ENCODE assay signal across 8 cellular contexts in the genomic region with DNA sequence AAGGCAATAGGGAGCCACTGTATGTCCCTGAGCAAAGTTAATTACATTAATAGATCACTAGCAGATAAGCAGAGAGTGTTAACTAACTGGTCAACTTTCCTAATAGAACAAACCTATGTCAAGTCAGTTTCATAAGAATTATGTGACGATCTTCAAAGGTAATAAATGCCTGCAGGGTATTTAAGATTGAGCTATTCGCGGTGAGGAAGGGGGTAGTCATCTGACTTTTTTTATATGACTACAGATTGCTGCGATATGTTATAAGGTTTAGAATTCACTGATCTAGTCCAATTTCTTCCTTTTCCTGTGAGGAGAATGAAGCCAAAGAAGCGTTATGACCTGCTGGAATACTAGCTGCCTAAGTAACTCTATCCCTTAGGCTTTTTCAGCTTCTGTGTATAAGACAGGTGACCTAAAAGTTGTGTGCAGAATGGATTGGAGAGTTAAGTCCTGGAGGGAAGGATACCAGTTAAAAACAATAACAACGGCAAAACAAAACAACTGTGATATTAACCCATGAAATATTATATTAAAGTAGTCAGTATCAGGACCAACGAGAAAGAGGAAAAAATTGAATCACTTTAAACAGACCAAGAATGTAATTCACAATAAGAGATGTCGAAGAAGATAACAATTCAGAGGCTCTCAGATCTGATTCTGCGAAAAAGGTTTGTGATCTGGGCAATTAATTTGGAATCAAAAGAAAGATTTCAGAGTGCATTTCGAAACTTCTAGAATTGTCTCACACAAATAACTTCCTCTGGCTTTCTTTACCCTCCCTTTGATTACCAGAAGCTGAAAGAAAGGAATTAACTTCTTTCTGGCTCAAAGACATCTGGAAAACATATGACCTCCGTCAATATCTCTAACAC. TPM values are rescaled to one million over a fixed set of nuclear protein-coding genes. Genes with fewer than 3 reads are reported as not detected.
DNase-seq lines count a peak whose midpoint lies in the region; ATAC-seq and TF ChIP-seq lines count a peak whose summit lies in the region.

No MANE protein-coding gene starts in this region.

- H2BK12ac ChIP-seq in neuronal stem cell (ENCODE audit: low read length), result no peak overlapping the region

- no peak overlapping the region for H4K91ac ChIP-seq in neuronal stem cell (ENCODE audit: low read depth, low read length, poor library complexity)

- H3K18ac ChIP-seq in neuronal stem cell (ENCODE audit: low read length), result no peak overlapping the region

- H3K14ac ChIP-seq in neuronal stem cell (ENCODE audit: low read length), result no peak overlapping the region

- peaks cover 2 to 12% (median 9%) of the 10 kb centered on the region in 8 donors for H3K9me3 Mint-ChIP-seq in CD4-positive, alpha-beta memory T cell

- CTCF ChIA-PET in CD4-positive, alpha-beta memory T cell (lab: Charles Lee; ENCODE audit: partially characterized antibody), result interaction anchor here (1.1 to 1.9 kb wide), 6 partner anchors 14 to 358 kb away, joined by 3 to 8 read pairs (median 4); no protein-coding TSS in a partner anchor

- H3K79me2 ChIP-seq in MM.1S (ENCODE audit: low read length), result peaks cover 46% of the 10 kb centered on the region

- H3K4me2 ChIP-seq in MM.1S (ENCODE audit: low read depth, low read length) (peak overlapping the region; percentile 65), neuronal stem cell (ENCODE audit: insufficient read depth, low read length, poor library complexity, severe bottlenecking) (no peak overlapping the region)

- peak overlapping the region; percentile 82 for H3K27ac ChIP-seq in CD4-positive, alpha-beta memory T cell (ENCODE audit: low read depth, low read length)
- peak overlapping the region; percentile 47; the same call in 1 of the 2 replicates for H3K27ac ChIP-seq in MM.1S (ENCODE audit: low read length)
- peak overlapping the region; percentile 86 for H3K27ac ChIP-seq in duodenal mucosa (ENCODE audit: low read depth, low read length)
- H3K27ac ChIP-seq in neuronal stem cell (replicated peaks; ENCODE audit: low read length), result no peak overlapping the region

- H3K79me1 ChIP-seq in neuronal stem cell (ENCODE audit: low read depth, low read length), result no peaks in the 10 kb centered on the region

- no peak overlapping the region for H4K8ac ChIP-seq in neuronal stem cell (ENCODE audit: low read depth, low read length)

- H3K4ac ChIP-seq in neuronal stem cell (ENCODE audit: low read length), result no peak overlapping the region

- H3K27me3 Mint-ChIP-seq in CD4-positive, alpha-beta memory T cell, result no peaks in the 10 kb centered on the region

- H3K9me2 ChIP-seq in MM.1S (replicated peaks; ENCODE audit: insufficient read depth, low read length), result no peaks in the 10 kb centered on the region

- H2BK15ac ChIP-seq in neuronal stem cell (ENCODE audit: low read length), result no peak overlapping the region

- H3K27me3 ChIP-seq in CD4-positive, alpha-beta memory T cell (ENCODE audit: insufficient read depth, low read length), result no peaks in the 10 kb centered on the region
- no peaks in the 10 kb centered on the region for H3K27me3 ChIP-seq in MM.1S (replicated peaks; ENCODE audit: insufficient read depth, low read length)
- H3K27me3 ChIP-seq in duodenal mucosa (ENCODE audit: control insufficient read depth in 1 of 2, insufficient read depth in 2 of 2, low read length in 2 of 2), result no peaks in the 10 kb centered on the region
- H3K27me3 ChIP-seq in neuronal stem cell (ENCODE audit: control insufficient read depth in 3 of 3, insufficient read depth in 3 of 3, low read depth in 1 of 3, low read length in 3 of 3), result no peaks in the 10 kb centered on the region

- no peak for TF ChIP-seq CTCF in MM.1S (IDR thresholded peaks at IDR 0.05; ENCODE audit: low read length)

- no peak overlapping the region for H2BK5ac ChIP-seq in neuronal stem cell (ENCODE audit: low read length)

- H3K4me1 ChIP-seq in CD4-positive, alpha-beta memory T cell (ENCODE audit: insufficient read depth, low read length), result peaks cover 48% of the 10 kb centered on the region
- H3K4me1 ChIP-seq in MM.1S (ENCODE audit: low read length) (peaks cover 12% of the 10 kb centered on the region), duodenal mucosa (ENCODE audit: control insufficient read depth in 1 of 2, insufficient read depth in 2 of 2, low read length in 2 of 2) (peaks cover 17 to 20% of the 10 kb centered on the region in 2 donors), neuronal stem cell (ENCODE audit: control insufficient read depth in 2 of 2, insufficient read depth in 1 of 2, low read depth in 1 of 2, low read length in 2 of 2) (no peaks in the 10 kb centered on the region)

- H3K4me3 ChIP-seq in CD4-positive, alpha-beta memory T cell (ENCODE audit: low read length in 2 of 2), result peak overlapping the region; percentile 78 to 81
- peak overlapping the region; percentile 74 for H3K4me3 ChIP-seq in MM.1S (ENCODE audit: low read length)
- peak overlapping the region; percentile 80 to 81 for H3K4me3 ChIP-seq in duodenal mucosa (ENCODE audit: low read depth in 1 of 2, low read length in 2 of 2)
- H3K4me3 ChIP-seq in neuronal stem cell (ENCODE audit: low read length in 2 of 2), result no peak overlapping the region

- H3F3A ChIP-seq in MM.1S (ENCODE audit: insufficient read depth, low read length), result no peaks in the 10 kb centered on the region

- no CpG with 5 or more reads among the region's 11 CpGs for WGBS in neuronal stem cell (ENCODE audit: extremely low coverage in 2 of 2, insufficient read length in 2 of 2, insufficient replicate concordance in 1 of 2), 2 donors

- DNase-seq in CD4-positive, alpha-beta memory T cell, result peak in 2 of 5 donors; percentile 6 to 19
- no peak for DNase-seq in MM.1S
- DNase-seq in neuronal stem cell (ENCODE audit: low spot score), result no peak
- no peak for DNase-seq in COR-L47 (lab: John Stamatoyannopoulos, UW)
- no peak for DNase-seq in NOMO-1 treated with dmso at 0.1 percent for 144 hours (lab: John Stamatoyannopoulos, UW; ENCODE audit: unreplicated experiment)
- DNase-seq in hepatic stellate cell (ENCODE audit: low spot score), result no peak

- ATAC-seq in GM21381 (IDR thresholded peaks at IDR 0.05; ENCODE audit: unreplicated experiment), result peak; percentile 17

- H3K9ac ChIP-seq in MM.1S (ENCODE audit: low read length) (peak overlapping the region; percentile 72), duodenal mucosa (ENCODE audit: low read depth in 1 of 2, low read length in 2 of 2) (peak overlapping the region; percentile 82 to 83), neuronal stem cell (ENCODE audit: low read depth, low read length, poor library complexity) (no peak overlapping the region)

- no peak overlapping the region for H3K23ac ChIP-seq in neuronal stem cell (ENCODE audit: low read depth, low read length, poor library complexity)

- H3K9me3 ChIP-seq in CD4-positive, alpha-beta memory T cell (ENCODE audit: control insufficient read depth in 1 of 2, low read length in 2 of 2), result no peaks in the 10 kb centered on the region
- H3K9me3 ChIP-seq in MM.1S (replicated peaks; ENCODE audit: insufficient read depth, low read length) (no peaks in the 10 kb centered on the region), duodenal mucosa (ENCODE audit: control insufficient read depth in 1 of 2, low read length in 2 of 2) (no peaks in the 10 kb centered on the region), neuronal stem cell (replicated peaks in 1 of 2; ENCODE audit: control insufficient read depth in 2 of 2, insufficient read depth in 1 of 2, low read depth in 1 of 2, low read length in 2 of 2) (peaks cover 0 to 3% of the 10 kb centered on the region in 2 donors)

- no peaks in the 10 kb centered on the region for H4K20me1 ChIP-seq in MM.1S (ENCODE audit: insufficient read depth, low read length)

- H2AFZ ChIP-seq in MM.1S (ENCODE audit: low read length) (peak overlapping the region; percentile 79), neuronal stem cell (ENCODE audit: low read length) (peak overlapping the region; percentile 29)

- H3K36me3 Mint-ChIP-seq in CD4-positive, alpha-beta memory T cell, result peaks cover 31 to 41% of the 10 kb centered on the region in 2 donors

- peak overlapping the region; percentile 92 to 98 (median 95) for H3K4me3 Mint-ChIP-seq in CD4-positive, alpha-beta memory T cell

- H3K36me3 ChIP-seq in CD4-positive, alpha-beta memory T cell (ENCODE audit: insufficient read depth, low read length), result no peaks in the 10 kb centered on the region
- no peaks in the 10 kb centered on the region for H3K36me3 ChIP-seq in MM.1S (replicated peaks; ENCODE audit: insufficient read depth, low read length)
- H3K36me3 ChIP-seq in duodenal mucosa (ENCODE audit: control insufficient read depth in 1 of 2, insufficient read depth in 2 of 2, low read length in 2 of 2), result no peaks in the 10 kb centered on the region
- no peaks in the 10 kb centered on the region for H3K36me3 ChIP-seq in neuronal stem cell (replicated peaks in 1 of 2; ENCODE audit: control insufficient read depth in 2 of 2, insufficient read depth in 2 of 2, low read length in 2 of 2)

- POLR2A ChIA-PET in CD4-positive, alpha-beta memory T cell (lab: Charles Lee; ENCODE audit: partially characterized antibody), result interaction anchor here (0.7 to 3.6 kb wide), 14 partner anchors 10 to 261 kb away, joined by 3 to 18 read pairs (median 5); a partner anchor contains a TSS

- peak overlapping the region; percentile 90 to 99 (median 98) for H3K27ac Mint-ChIP-seq in CD4-positive, alpha-beta memory T cell

- no peak overlapping the region for H2BK120ac ChIP-seq in neuronal stem cell (ENCODE audit: low read depth, low read length)

- H3K4me1 Mint-ChIP-seq in CD4-positive, alpha-beta memory T cell, result peaks cover 35 to 50% (median 41%) of the 10 kb centered on the region in 4 donors

- no peak overlapping the region for H2AK5ac ChIP-seq in neuronal stem cell (ENCODE audit: low read depth, low read length)

- intact Hi-C loops in CD4-positive, alpha-beta memory T cell (cut with micrococcal nuclease), result loop anchor here (1.0 to 5.0 kb wide), 5 partner anchors 8 to 260 kb away; no protein-coding TSS in a partner anchor

RNA-seq across cellular contexts. Expression of a gene that starts 0.6 kb away (rescaled TPM):
- 10 to 100 TPM; 97.9 to 98.4 TPM for total RNA-seq in CD4-positive, alpha-beta memory T cell
- 100 to 1,000 TPM; 107 to 115 TPM for polyA plus RNA-seq in CD4-positive, alpha-beta memory T cell
- not detected for polyA plus RNA-seq in neuronal stem cell (2013, experiment 1 of 2)
- polyA plus RNA-seq in neuronal stem cell (2013, experiment 2 of 2), result not detected

RNA-seq across cellular contexts. Expression of a gene that starts 55.2 kb away (rescaled TPM):
- total RNA-seq in CD4-positive, alpha-beta memory T cell, result not detected
- polyA plus RNA-seq in CD4-positive, alpha-beta memory T cell, result not detected
- polyA plus RNA-seq in neuronal stem cell (2013, experiment 1 of 2), result not detected
- not detected for polyA plus RNA-seq in neuronal stem cell (2013, experiment 2 of 2)

Comparison
In these comparisons a context has a peak if more than half of its experiments do, and no peak if none do; other contexts are left out.
1. H3K4me3 ChIP-seq: peak in CD4-positive, alpha-beta memory T cell (2 of 2), MM.1S (single experiment) and duodenal mucosa (2 of 2); none in neuronal stem cell (0 of 2).